ENCODE assay signal across 1 cellular context in the genomic region with DNA sequence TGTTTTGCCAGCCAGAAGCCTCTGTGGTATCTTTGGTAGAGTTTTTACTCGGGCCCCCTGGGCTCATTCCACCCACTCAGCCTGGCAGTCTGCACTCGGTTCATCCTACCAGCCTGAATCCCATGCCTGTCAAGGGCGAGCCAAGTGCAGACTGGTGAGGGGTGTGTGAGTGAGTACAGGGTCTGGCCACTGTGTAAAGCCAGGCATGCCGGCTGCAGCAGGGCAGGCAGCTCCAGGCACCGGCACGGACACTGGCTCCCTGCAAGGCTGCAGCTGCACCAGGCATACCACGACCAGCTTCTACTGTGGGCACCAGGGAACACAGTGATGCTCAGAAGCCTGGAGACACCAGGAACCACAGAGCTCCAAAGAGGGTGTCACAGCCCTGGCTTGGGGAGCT.
TF ChIP-seq lines count a peak whose summit lies in the region.

No MANE protein-coding gene starts in this region.

TF ChIP-seq in A549, 52 proteins besides CTCF, POLR2A, EP300 and RAD21:
- TF ChIP-seq ZNF302 (CRISPR knock-in tag; IDR thresholded peaks at IDR 0.05) (no peak), TFCP2L1 (CRISPR knock-in tag; IDR thresholded peaks at IDR 0.05) (no peak), MAZ (IDR thresholded peaks at IDR 0.05; ENCODE audit: borderline replicate concordance, low read depth, low read length) (no peak), PHF8 (IDR thresholded peaks at IDR 0.05; ENCODE audit: borderline replicate concordance, low read depth) (no peak), KDM1A (IDR thresholded peaks at IDR 0.05; ENCODE audit: low read depth) (no peak), EHF (CRISPR knock-in tag; IDR thresholded peaks at IDR 0.05) (no peak), RCOR1 (IDR thresholded peaks at IDR 0.05; ENCODE audit: low read depth, low read length) (no peak), HDAC2 (IDR thresholded peaks at IDR 0.05) (no peak), HOXA7 (CRISPR knock-in tag; IDR thresholded peaks at IDR 0.05) (no peak), RFX5 (IDR thresholded peaks at IDR 0.05) (no peak), FOSL2 (IDR thresholded peaks at IDR 0.05) (no peak), FOSL2 (CRISPR knock-in tag; IDR thresholded peaks at IDR 0.05) (no peak)
- TF ChIP-seq, protein P1, sequence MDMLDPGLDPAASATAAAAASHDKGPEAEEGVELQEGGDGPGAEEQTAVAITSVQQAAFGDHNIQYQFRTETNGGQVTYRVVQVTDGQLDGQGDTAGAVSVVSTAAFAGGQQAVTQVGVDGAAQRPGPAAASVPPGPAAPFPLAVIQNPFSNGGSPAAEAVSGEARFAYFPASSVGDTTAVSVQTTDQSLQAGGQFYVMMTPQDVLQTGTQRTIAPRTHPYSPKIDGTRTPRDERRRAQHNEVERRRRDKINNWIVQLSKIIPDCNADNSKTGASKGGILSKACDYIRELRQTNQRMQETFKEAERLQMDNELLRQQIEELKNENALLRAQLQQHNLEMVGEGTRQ (IDR thresholded peaks at IDR 0.05) = no peak
- TF ChIP-seq, protein P2, sequence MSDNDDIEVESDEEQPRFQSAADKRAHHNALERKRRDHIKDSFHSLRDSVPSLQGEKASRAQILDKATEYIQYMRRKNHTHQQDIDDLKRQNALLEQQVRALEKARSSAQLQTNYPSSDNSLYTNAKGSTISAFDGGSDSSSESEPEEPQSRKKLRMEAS (IDR thresholded peaks at IDR 0.05) = no peak
- TF ChIP-seq, protein P3, sequence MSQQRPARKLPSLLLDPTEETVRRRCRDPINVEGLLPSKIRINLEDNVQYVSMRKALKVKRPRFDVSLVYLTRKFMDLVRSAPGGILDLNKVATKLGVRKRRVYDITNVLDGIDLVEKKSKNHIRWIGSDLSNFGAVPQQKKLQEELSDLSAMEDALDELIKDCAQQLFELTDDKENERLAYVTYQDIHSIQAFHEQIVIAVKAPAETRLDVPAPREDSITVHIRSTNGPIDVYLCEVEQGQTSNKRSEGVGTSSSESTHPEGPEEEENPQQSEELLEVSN (IDR thresholded peaks at IDR 0.05; ENCODE audit: borderline replicate concordance, low read depth) = no peak
